Comparison of ENCODE assay signal across 1 cellular context in the genomic region with DNA sequence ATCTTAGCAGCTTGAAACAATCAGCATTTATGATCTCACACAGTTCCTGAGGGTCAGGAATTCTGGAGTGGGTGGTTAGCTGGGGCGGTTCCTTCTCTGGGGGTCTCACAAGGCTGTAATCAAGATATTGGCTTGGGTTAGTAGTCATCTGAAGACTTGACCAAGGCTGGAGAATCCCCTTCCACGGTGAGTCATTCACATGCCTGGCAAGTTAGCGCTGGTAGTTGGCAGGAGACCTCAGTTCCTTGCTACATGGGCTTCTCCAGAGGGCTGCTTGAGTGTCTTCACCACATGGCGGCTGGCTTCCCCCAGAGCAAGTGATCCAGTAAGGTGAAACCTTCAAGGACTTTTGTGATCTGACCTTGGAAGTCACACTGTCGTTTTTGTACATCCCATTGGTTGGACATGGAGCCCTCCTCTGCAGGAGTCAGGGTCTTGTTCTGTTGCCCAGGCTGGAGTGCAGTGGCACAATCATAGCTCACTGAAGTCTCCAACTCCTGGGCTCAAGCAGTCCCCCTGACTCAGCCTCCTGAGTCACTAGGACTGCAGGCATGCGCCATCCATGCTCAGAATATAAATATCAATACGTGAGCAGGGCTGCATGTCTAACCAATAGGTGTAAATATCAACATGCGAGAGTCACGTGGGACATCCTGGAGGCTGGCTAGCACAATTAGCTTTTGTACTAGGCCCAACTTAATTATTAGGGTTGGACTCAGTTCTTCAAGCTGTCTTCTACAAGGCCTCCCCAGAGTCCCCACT.
TF ChIP-seq lines count a peak whose summit lies in the region.

No MANE protein-coding gene starts in this region.

TF ChIP-seq in GM23338, 12 proteins besides CTCF, POLR2A, EP300 and RAD21 (continued from another document):
- TF ChIP-seq ETS1 (IDR thresholded peaks at IDR 0.05) (no peak), ZNF114 (CRISPR knock-in tag; IDR thresholded peaks at IDR 0.05) (no peak)
TF ChIP-seq in GM23338: peak in this region for 0.
